1 cellular context compared by ENCODE assay signal in the genomic region with DNA sequence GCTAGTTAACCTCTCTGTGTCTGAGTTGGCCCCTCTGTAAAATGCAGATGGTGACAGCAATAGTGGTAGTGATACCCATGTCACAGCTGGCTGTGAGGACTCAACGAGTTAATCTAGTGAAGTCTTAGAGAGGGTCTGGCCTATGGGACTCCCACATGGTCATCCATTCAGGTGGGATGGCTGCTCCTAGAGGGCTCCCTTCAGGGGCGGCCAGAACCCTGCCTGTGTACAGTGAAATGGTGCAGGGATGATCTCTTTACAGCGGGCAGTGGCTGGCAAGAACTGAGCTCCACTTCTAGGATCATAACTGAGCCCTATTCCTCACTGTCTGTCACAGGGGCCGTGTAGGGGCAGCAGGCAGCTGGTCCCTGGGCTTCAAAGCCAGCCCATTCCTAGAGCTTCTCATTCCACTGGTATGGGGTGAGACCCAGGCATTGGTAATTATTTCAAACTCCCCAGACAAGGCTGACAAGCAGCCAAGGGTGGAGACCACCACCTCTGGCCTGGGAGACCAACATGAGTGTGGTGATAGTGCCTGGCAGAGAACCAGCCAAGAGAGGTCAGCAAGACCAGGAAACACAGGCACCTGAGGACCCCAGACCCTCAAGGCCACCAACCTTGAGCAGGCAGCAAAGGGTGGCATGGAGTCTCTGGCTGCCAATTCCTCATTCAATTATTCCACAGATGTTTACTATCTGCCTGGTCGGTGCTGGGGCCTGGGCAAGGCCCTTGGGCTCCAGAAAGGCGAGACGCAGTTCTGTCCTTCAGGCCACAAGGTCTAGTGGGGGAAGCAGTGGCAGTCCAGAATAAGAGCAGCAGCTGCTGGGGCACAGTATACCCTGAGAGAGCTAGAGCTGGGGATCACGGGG.
TF ChIP-seq lines count a peak whose summit lies in the region.

No MANE protein-coding gene starts in this region.

TF ChIP-seq in IMR-90, 13 proteins besides CTCF, POLR2A, EP300 and RAD21 (continued from another document):
- TF ChIP-seq, protein P1, sequence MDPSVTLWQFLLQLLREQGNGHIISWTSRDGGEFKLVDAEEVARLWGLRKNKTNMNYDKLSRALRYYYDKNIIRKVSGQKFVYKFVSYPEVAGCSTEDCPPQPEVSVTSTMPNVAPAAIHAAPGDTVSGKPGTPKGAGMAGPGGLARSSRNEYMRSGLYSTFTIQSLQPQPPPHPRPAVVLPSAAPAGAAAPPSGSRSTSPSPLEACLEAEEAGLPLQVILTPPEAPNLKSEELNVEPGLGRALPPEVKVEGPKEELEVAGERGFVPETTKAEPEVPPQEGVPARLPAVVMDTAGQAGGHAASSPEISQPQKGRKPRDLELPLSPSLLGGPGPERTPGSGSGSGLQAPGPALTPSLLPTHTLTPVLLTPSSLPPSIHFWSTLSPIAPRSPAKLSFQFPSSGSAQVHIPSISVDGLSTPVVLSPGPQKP (IDR thresholded peaks at IDR 0.05; ENCODE audit: borderline replicate concordance, low read depth, low read length) = no peak
- TF ChIP-seq RFX5 (IDR thresholded peaks at IDR 0.05; ENCODE audit: low read depth, low read length) (no peak), CEBPB (IDR thresholded peaks at IDR 0.05; ENCODE audit: low read depth, low read length) (no peak), MAFK (IDR thresholded peaks at IDR 0.05; ENCODE audit: low read depth, low read length) (no peak), MAZ (IDR thresholded peaks at IDR 0.05; ENCODE audit: borderline replicate concordance, low read depth, low read length) (no peak), USF2 (IDR thresholded peaks at IDR 0.05; ENCODE audit: low read depth, low read length) (no peak)
